In the genomic region with DNA sequence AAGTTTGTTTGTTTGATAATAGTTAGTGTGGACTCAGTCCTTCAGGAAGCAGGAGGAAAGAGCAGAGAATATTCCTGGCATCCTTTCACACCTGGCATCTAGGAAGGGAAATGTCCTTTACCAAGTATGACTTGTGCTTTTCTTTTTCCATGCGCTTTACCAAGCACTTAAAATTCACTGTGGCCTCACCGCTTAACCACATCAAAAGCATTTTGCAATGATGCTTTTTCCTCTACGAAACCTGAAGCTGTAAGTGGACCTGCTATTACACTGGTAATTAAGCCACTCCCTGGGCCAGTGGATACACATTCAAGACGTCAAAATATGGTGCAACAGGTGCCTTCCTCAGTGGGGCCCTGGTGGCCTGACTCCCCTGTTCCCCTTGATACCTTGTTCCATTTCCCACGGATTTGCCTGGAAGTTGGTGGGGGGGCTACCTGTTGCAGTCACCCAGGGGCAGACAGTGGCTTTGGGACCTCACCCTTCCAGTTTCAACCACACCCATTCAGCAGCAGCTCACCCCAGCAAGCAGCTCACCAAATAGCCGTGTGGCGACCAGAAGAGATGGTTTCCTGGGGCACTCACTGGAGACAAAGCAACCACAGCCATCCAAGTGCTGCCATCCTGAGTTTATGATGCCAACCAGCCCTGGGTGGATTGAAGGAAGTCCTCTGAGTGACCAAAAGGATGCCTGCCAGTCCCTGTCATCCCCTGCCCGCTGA, we compare ENCODE assay signal across 27 cellular contexts. TPM values are rescaled to one million over a fixed set of nuclear protein-coding genes. Genes with fewer than 3 reads are reported as not detected.
DNase-seq lines count a peak whose midpoint lies in the region; ATAC-seq, FAIRE-seq and TF ChIP-seq lines count a peak whose summit lies in the region.
"Had no signal": no experiment of that assay in that cellular context is flagged by ENCODE, and none has a peak within 500 bp of the region (broad histone marks: within the 10 kb centered on the region; RNA-seq: fewer than 3 reads in every experiment).

No MANE protein-coding gene starts in this region.

- no peaks in the 10 kb centered on the region for H3K4me1 ChIP-seq in osteoblast (ENCODE audit: insufficient read depth, low read length)
- H3K4me1 ChIP-seq: Peyer's patch, SJSA1 had no signal

- H3K9me3 ChIP-seq in osteoblast (ENCODE audit: low read depth, low read length): no peaks in the 10 kb centered on the region
- H3K9me3 ChIP-seq: Peyer's patch, SJSA1 had no signal

- H3K27me3 ChIP-seq in bronchial epithelial cell (ENCODE audit: control insufficient read depth, insufficient read depth, low read length) (peaks cover 11% of the 10 kb centered on the region), osteoblast (ENCODE audit: insufficient read depth, low read length) (no peaks in the 10 kb centered on the region)
- H3K27me3 ChIP-seq: Peyer's patch, SJSA1 had no signal

- H3K79me2 ChIP-seq in osteoblast (ENCODE audit: insufficient read depth, low read length): no peaks in the 10 kb centered on the region

- no peak overlapping the region for H2AFZ ChIP-seq in osteoblast (ENCODE audit: low read length)

- H3K27ac ChIP-seq in osteoblast (ENCODE audit: low read depth, low read length): no peak overlapping the region
- H3K27ac ChIP-seq: C4-2B, Peyer's patch, SJSA1 had no signal

- FAIRE-seq in bronchial epithelial cell (lab: Jason Lieb, UNC): peak; percentile 23
- FAIRE-seq: HepG2, K562 had no signal

- no peak for ATAC-seq in GM19463 (IDR thresholded peaks at IDR 0.05; ENCODE audit: unreplicated experiment)
- ATAC-seq: HepG2, K562, Right ventricle myocardium inferior had no signal

- H3K4me3 ChIP-seq in bronchial epithelial cell (ENCODE audit: low read depth, low read length): no peak overlapping the region
- H3K4me3 ChIP-seq in osteoblast (ENCODE audit: insufficient read depth, low read length): no peak overlapping the region
- H3K4me3 ChIP-seq: K562, Peyer's patch, SJSA1 had no signal

- DNase-seq in NCI-H2196 (lab: John Stamatoyannopoulos, UW; ENCODE audit: unreplicated experiment) (peak; percentile 37), NCI-H2196 treated with DMSO at 0.1 percent for 48 hours (lab: John Stamatoyannopoulos, UW; ENCODE audit: unreplicated experiment) (no peak), Daoy (ENCODE audit: low read depth) (peak; percentile 36), bronchial epithelial cell (ENCODE audit: low read depth) (no peak), osteoblast (ENCODE audit: insufficient read length, low spot score, missing footprints) (peak; percentile 79), COLO829 (ENCODE audit: low spot score) (no peak)
- no peak for DNase-seq in activated CD4-positive, alpha-beta T cell treated with anti-CD3 and anti-CD28 coated beads for 4 hours
- DNase-seq: 8988T; CD8-positive, alpha-beta memory T cell; H9; MM.1S; NCI-H1048; NCI-H1417 treated with DMSO at 0.1 percent for 48 hours; NCI-H187; NCI-H82; Peyer's patch had no signal

- no peak overlapping the region for H3K4me2 ChIP-seq in osteoblast (ENCODE audit: insufficient read depth, low read length)

- H3K36me3 ChIP-seq in bronchial epithelial cell (ENCODE audit: control insufficient read depth, insufficient read depth, low read length) (no peaks in the 10 kb centered on the region), osteoblast (ENCODE audit: insufficient read depth, low read length) (no peaks in the 10 kb centered on the region)
- H3K36me3 ChIP-seq: Peyer's patch, SJSA1 had no signal

- TF ChIP-seq CTCF in bronchial epithelial cell (IDR thresholded peaks at IDR 0.05; ENCODE audit: insufficient read depth, low read length, severe bottlenecking) (no peak), osteoblast (IDR thresholded peaks at IDR 0.05; ENCODE audit: extremely low read depth, low read depth, low read length) (no peak)

- H4K20me1 ChIP-seq in osteoblast (ENCODE audit: insufficient read depth, low read length): no peaks in the 10 kb centered on the region

RNA-seq across cellular contexts. Expression of a gene that starts 14.2 kb away (rescaled TPM):
- 0.17 and 0.74 TPM in 2 replicates for total RNA-seq in Daoy (2014; rRNA removed; shearing (Covaris generic))
- total RNA-seq in bronchial epithelial cell (0.26 and 0.77 TPM in 2 replicates), osteoblast (not detected in 2 replicates)
- total RNA-seq: CD8-positive, alpha-beta memory T cell; G401; HepG2; HT-29; K562; LHCN-M2; NCI-H460; OCI-LY7; Right ventricle myocardium inferior; SJSA1 had no signal

Comparison
In these comparisons a context has a peak if more than half of its experiments do, and no peak if none do; other contexts are left out.
1. DNase-seq: peak in NCI-H2196 (single experiment), Daoy (single experiment) and osteoblast (single experiment); none in NCI-H2196 treated with DMSO at 0.1 percent for 48 hours (single experiment), bronchial epithelial cell (single experiment), COLO829 (single experiment) and activated CD4-positive, alpha-beta T cell treated with anti-CD3 and anti-CD28 coated beads for 4 hours (0 of 2).